In genomic region chr10:8568401-8568800, GRCh38 we compare ENCODE assay signal across 1 cellular context.
TF ChIP-seq lines count a peak whose summit lies in the region.

No MANE protein-coding gene starts in this region.

TF ChIP-seq in GM23338, 12 proteins besides CTCF, POLR2A, EP300 and RAD21:
- TF ChIP-seq, protein P1, sequence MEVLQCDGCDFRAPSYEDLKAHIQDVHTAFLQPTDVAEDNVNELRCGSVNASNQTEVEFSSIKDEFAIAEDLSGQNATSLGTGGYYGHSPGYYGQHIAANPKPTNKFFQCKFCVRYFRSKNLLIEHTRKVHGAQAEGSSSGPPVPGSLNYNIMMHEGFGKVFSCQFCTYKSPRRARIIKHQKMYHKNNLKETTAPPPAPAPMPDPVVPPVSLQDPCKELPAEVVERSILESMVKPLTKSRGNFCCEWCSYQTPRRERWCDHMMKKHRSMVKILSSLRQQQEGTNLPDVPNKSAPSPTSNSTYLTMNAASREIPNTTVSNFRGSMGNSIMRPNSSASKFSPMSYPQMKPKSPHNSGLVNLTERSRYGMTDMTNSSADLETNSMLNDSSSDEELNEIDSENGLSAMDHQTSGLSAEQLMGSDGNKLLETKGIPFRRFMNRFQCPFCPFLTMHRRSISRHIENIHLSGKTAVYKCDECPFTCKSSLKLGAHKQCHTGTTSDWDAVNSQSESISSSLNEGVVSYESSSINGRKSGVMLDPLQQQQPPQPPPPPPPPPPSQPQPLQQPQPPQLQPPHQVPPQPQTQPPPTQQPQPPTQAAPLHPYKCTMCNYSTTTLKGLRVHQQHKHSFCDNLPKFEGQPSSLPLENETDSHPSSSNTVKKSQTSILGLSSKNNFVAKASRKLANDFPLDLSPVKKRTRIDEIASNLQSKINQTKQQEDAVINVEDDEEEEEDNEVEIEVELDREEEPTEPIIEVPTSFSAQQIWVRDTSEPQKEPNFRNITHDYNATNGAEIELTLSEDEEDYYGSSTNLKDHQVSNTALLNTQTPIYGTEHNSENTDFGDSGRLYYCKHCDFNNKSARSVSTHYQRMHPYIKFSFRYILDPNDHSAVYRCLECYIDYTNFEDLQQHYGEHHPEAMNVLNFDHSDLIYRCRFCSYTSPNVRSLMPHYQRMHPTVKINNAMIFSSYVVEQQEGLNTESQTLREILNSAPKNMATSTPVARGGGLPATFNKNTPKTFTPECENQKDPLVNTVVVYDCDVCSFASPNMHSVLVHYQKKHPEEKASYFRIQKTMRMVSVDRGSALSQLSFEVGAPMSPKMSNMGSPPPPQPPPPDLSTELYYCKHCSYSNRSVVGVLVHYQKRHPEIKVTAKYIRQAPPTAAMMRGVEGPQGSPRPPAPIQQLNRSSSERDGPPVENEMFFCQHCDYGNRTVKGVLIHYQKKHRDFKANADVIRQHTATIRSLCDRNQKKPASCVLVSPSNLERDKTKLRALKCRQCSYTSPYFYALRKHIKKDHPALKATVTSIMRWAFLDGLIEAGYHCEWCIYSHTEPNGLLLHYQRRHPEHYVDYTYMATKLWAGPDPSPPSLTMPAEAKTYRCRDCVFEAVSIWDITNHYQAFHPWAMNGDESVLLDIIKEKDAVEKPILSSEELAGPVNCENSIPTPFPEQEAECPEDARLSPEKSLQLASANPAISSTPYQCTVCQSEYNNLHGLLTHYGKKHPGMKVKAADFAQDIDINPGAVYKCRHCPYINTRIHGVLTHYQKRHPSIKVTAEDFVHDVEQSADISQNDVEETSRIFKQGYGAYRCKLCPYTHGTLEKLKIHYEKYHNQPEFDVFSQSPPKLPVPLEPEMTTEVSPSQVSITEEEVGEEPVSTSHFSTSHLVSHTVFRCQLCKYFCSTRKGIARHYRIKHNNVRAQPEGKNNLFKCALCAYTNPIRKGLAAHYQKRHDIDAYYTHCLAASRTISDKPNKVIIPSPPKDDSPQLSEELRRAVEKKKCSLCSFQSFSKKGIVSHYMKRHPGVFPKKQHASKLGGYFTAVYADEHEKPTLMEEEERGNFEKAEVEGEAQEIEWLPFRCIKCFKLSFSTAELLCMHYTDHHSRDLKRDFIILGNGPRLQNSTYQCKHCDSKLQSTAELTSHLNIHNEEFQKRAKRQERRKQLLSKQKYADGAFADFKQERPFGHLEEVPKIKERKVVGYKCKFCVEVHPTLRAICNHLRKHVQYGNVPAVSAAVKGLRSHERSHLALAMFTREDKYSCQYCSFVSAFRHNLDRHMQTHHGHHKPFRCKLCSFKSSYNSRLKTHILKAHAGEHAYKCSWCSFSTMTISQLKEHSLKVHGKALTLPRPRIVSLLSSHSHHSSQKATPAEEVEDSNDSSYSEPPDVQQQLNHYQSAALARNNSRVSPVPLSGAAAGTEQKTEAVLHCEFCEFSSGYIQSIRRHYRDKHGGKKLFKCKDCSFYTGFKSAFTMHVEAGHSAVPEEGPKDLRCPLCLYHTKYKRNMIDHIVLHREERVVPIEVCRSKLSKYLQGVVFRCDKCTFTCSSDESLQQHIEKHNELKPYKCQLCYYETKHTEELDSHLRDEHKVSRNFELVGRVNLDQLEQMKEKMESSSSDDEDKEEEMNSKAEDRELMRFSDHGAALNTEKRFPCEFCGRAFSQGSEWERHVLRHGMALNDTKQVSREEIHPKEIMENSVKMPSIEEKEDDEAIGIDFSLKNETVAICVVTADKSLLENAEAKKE (CRISPR knock-in tag; IDR thresholded peaks at IDR 0.05) = no peak
- TF ChIP-seq REST (IDR thresholded peaks at IDR 0.05; ENCODE audit: unreplicated experiment) = no peak
- no peak for TF ChIP-seq CREB1 (CRISPR knock-in tag; IDR thresholded peaks at IDR 0.05; ENCODE audit: low read depth)
- no peak for TF ChIP-seq JUNB (IDR thresholded peaks at IDR 0.05; ENCODE audit: unreplicated experiment)
- TF ChIP-seq EZH2 (IDR thresholded peaks at IDR 0.05; ENCODE audit: low read depth, unreplicated experiment) = no peak
- no peak for TF ChIP-seq POLR2AphosphoS5 (IDR thresholded peaks at IDR 0.05; ENCODE audit: low read depth)
- no peak for TF ChIP-seq STAT1 (IDR thresholded peaks at IDR 0.05; ENCODE audit: unreplicated experiment)
- no peak for TF ChIP-seq NANOG (IDR thresholded peaks at IDR 0.05; ENCODE audit: borderline replicate concordance)
- no peak for TF ChIP-seq EZH2phosphoT487 (IDR thresholded peaks at IDR 0.05; ENCODE audit: unreplicated experiment)
- no peak for TF ChIP-seq ZNF331 (CRISPR knock-in tag; IDR thresholded peaks at IDR 0.05; ENCODE audit: low read depth)
